Comparison of ENCODE assay signal across 10 cellular contexts in the genomic region with DNA sequence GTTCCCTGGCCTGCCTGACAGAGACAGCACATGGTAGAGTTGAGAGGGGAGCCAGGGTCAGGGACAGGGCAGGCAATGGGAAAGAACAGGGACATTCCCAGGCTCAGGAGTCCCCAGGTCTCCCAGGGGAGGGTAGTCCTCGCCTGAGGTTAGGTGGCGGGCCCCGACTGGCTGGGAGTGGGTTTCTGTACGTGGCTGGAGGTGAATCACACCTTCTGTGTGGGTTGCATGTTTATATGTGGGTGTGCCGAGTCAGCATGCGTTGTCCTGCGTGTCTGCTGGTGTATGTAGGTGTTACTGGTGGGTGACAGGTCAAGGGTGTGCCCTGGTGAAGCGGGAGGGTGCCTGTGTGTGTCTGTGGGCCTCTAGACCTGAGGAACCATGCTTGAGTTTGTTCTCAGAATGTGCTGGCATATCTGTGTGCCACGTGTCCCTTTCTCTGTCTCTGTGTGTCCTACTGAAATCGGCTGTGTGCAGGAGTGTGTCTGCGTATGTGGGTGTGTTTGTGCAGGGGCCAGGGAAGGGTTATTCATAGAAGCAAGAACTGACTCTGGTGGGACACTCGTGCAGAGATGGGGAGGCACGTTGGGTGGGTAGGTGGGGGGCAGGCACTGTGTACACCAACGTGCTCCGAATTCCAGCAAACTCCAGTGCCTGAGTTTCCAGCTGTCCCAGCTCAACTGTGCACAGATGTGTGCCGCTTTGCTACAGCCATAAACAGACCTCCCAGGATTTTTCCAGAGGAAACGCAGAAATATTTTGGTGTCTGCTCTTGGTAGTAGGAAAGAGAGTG. TPM values are rescaled to one million over a fixed set of nuclear protein-coding genes. Genes with fewer than 3 reads are reported as not detected.
DNase-seq lines count a peak whose midpoint lies in the region; ATAC-seq and TF ChIP-seq lines count a peak whose summit lies in the region.
"Had no signal": no experiment of that assay in that cellular context is flagged by ENCODE, and none has a peak within 500 bp of the region (broad histone marks: within the 10 kb centered on the region; RNA-seq: fewer than 3 reads in every experiment).

No MANE protein-coding gene starts in this region.

- no peak for TF ChIP-seq CTCF in progenitor cell of endocrine pancreas (IDR thresholded peaks at IDR 0.05; ENCODE audit: unreplicated experiment)

- no peak overlapping the region for H3K4me3 ChIP-seq in CD8-positive, alpha-beta memory T cell (ENCODE audit: low read length)

- H3K9me3 Mint-ChIP-seq in progenitor cell of endocrine pancreas (ENCODE audit: low read depth): no peaks in the 10 kb centered on the region
- no peaks in the 10 kb centered on the region for H3K9me3 Mint-ChIP-seq in activated T-helper 2 cell treated with anti-CD3 and anti-CD28 coated beads, Interferon-gamma antibody, Interleukin-2, Interleukin-4, amounts not matched to agents 10 μg/mL and 5 μg/mL and 100 μg/mL, durations not matched to agents 14 hours and 24 hours and 36 hours
- H3K9me3 Mint-ChIP-seq in CD8-positive, alpha-beta memory T cell: no peaks in the 10 kb centered on the region

- peaks cover 42% of the 10 kb centered on the region for H3K4me1 Mint-ChIP-seq in progenitor cell of endocrine pancreas (ENCODE audit: low read depth)
- peaks cover 12% of the 10 kb centered on the region for H3K4me1 Mint-ChIP-seq in activated T-helper 2 cell treated with anti-CD3 and anti-CD28 coated beads, Interferon-gamma antibody, Interleukin-2, Interleukin-4, amounts not matched to agents 10 μg/mL and 5 μg/mL and 100 μg/mL, durations not matched to agents 14 hours and 24 hours and 36 hours (ENCODE audit: low read depth)
- no peaks in the 10 kb centered on the region for H3K4me1 Mint-ChIP-seq in CD8-positive, alpha-beta memory T cell

- no peaks in the 10 kb centered on the region for H3K4me1 ChIP-seq in CD8-positive, alpha-beta memory T cell (ENCODE audit: insufficient read depth, low read length)

- H3K9me3 ChIP-seq in CD8-positive, alpha-beta memory T cell (ENCODE audit: low read length): no peaks in the 10 kb centered on the region

- peak; percentile 91 for DNase-seq in epithelial cell of prostate (ENCODE audit: low read depth, low spot score)
- DNase-seq in progenitor cell of endocrine pancreas (ENCODE audit: low spot score, unreplicated experiment): no peak
- DNase-seq in activated T-helper 2 cell treated with anti-CD3 and anti-CD28 coated beads, Interferon-gamma antibody, Interleukin-2, Interleukin-4, amounts not matched to agents 10 μg/mL and 5 μg/mL and 100 μg/mL, durations not matched to agents 14 hours and 24 hours and 36 hours (ENCODE audit: low spot score): no peak
- no peak for DNase-seq in CD8-positive, alpha-beta memory T cell

- H3K4me3 Mint-ChIP-seq in progenitor cell of endocrine pancreas (ENCODE audit: low read depth): no peak overlapping the region
- H3K4me3 Mint-ChIP-seq in activated T-helper 2 cell treated with anti-CD3 and anti-CD28 coated beads, Interferon-gamma antibody, Interleukin-2, Interleukin-4, amounts not matched to agents 10 μg/mL and 5 μg/mL and 100 μg/mL, durations not matched to agents 14 hours and 24 hours and 36 hours (ENCODE audit: low read depth): no peak overlapping the region
- no peak overlapping the region for H3K4me3 Mint-ChIP-seq in CD8-positive, alpha-beta memory T cell

- no peaks in the 10 kb centered on the region for H3K27me3 ChIP-seq in CD8-positive, alpha-beta memory T cell (ENCODE audit: insufficient read depth, low read length, poor library complexity, severe bottlenecking)

- peak overlapping the region; percentile 51 for H3K27ac Mint-ChIP-seq in progenitor cell of endocrine pancreas
- H3K27ac Mint-ChIP-seq in activated T-helper 2 cell treated with anti-CD3 and anti-CD28 coated beads, Interferon-gamma antibody, Interleukin-2, Interleukin-4, amounts not matched to agents 10 μg/mL and 5 μg/mL and 100 μg/mL, durations not matched to agents 14 hours and 24 hours and 36 hours: no peak overlapping the region
- H3K27ac Mint-ChIP-seq in CD8-positive, alpha-beta memory T cell: peak overlapping the region in 1 of 8 donors; percentile 22

- no peak overlapping the region for H3K27ac ChIP-seq in epithelial cell of prostate
- H3K27ac ChIP-seq in CD8-positive, alpha-beta memory T cell (ENCODE audit: low read depth, low read length): no peak overlapping the region

- H3K36me3 ChIP-seq in CD8-positive, alpha-beta memory T cell (ENCODE audit: insufficient read depth, low read length): no peaks in the 10 kb centered on the region

- peak; percentile 57 for ATAC-seq in GM18867 (IDR thresholded peaks at IDR 0.05; ENCODE audit: unreplicated experiment)
- peak; percentile 53 for ATAC-seq in HG03064 (IDR thresholded peaks at IDR 0.05; ENCODE audit: low read depth, unreplicated experiment)
- no peak for ATAC-seq in HG03521 (IDR thresholded peaks at IDR 0.05; ENCODE audit: unreplicated experiment)
- no peak for ATAC-seq in GM21423 (IDR thresholded peaks at IDR 0.05; ENCODE audit: unreplicated experiment)
- ATAC-seq: HCT116 had no signal

- no peaks in the 10 kb centered on the region for H3K36me3 Mint-ChIP-seq in progenitor cell of endocrine pancreas (ENCODE audit: insufficient read depth)
- no peaks in the 10 kb centered on the region for H3K36me3 Mint-ChIP-seq in activated T-helper 2 cell treated with anti-CD3 and anti-CD28 coated beads, Interferon-gamma antibody, Interleukin-2, Interleukin-4, amounts not matched to agents 10 μg/mL and 5 μg/mL and 100 μg/mL, durations not matched to agents 14 hours and 24 hours and 36 hours (ENCODE audit: low read depth)
- H3K36me3 Mint-ChIP-seq in CD8-positive, alpha-beta memory T cell: no peaks in the 10 kb centered on the region

- POLR2A ChIA-PET in CD8-positive, alpha-beta memory T cell (lab: Charles Lee): no interaction called here

- CTCF ChIA-PET in CD8-positive, alpha-beta memory T cell (lab: Charles Lee): no interaction called here

- intact Hi-C loops in activated T-helper 2 cell treated with anti-CD3 and anti-CD28 coated beads, Interferon-gamma antibody, Interleukin-2, Interleukin-4, amounts not matched to agents 10 μg/mL and 5 μg/mL and 100 μg/mL, durations not matched to agents 14 hours and 24 hours and 36 hours (cut with micrococcal nuclease): no loop called here

- peaks cover 9% of the 10 kb centered on the region for H3K27me3 Mint-ChIP-seq in progenitor cell of endocrine pancreas
- H3K27me3 Mint-ChIP-seq in activated T-helper 2 cell treated with anti-CD3 and anti-CD28 coated beads, Interferon-gamma antibody, Interleukin-2, Interleukin-4, amounts not matched to agents 10 μg/mL and 5 μg/mL and 100 μg/mL, durations not matched to agents 14 hours and 24 hours and 36 hours (ENCODE audit: low read depth): peaks cover 13% of the 10 kb centered on the region
- peaks cover 10 to 33% of the 10 kb centered on the region in 2 donors for H3K27me3 Mint-ChIP-seq in CD8-positive, alpha-beta memory T cell

RNA-seq across cellular contexts. Expression of a gene that starts 23.8 kb away (rescaled TPM):
- 6.5 and 6.6 TPM in 2 replicates for total RNA-seq in progenitor cell of endocrine pancreas
- total RNA-seq in activated T-helper 2 cell treated with anti-CD3 and anti-CD28 coated beads, Interferon-gamma antibody, Interleukin-2, Interleukin-4, amounts not matched to agents 10 μg/mL and 5 μg/mL and 100 μg/mL, durations not matched to agents 14 hours and 24 hours and 36 hours: 2.8 and 2.9 TPM in 2 replicates
- total RNA-seq in CD8-positive, alpha-beta memory T cell: 1 to 10 TPM; 3.0 to 3.4 TPM
- polyA plus RNA-seq in CD8-positive, alpha-beta memory T cell: 2.6 TPM

RNA-seq across cellular contexts. Expression of a gene that starts 49.1 kb away (rescaled TPM):
- total RNA-seq in progenitor cell of endocrine pancreas: 0.33 TPM in 1 of 2 replicates, not detected in the other
- not detected in 2 replicates for total RNA-seq in activated T-helper 2 cell treated with anti-CD3 and anti-CD28 coated beads, Interferon-gamma antibody, Interleukin-2, Interleukin-4, amounts not matched to agents 10 μg/mL and 5 μg/mL and 100 μg/mL, durations not matched to agents 14 hours and 24 hours and 36 hours
- total RNA-seq in CD8-positive, alpha-beta memory T cell: not detected
- not detected for polyA plus RNA-seq in CD8-positive, alpha-beta memory T cell
- total RNA-seq: T-helper 1 cell treated with Interleukin-12 subunit alpha and Interleukin-12 subunit beta and Interleukin-4 antibody, amounts not matched to agents 30 ng/mL and 1 ng/mL, for 36 hours had no signal

RNA-seq across cellular contexts. Expression of a gene that starts 52.9 kb away (rescaled TPM):
- 0.09 TPM in 1 of 2 replicates, not detected in the other for total RNA-seq in progenitor cell of endocrine pancreas
- not detected in 2 replicates for total RNA-seq in activated T-helper 2 cell treated with anti-CD3 and anti-CD28 coated beads, Interferon-gamma antibody, Interleukin-2, Interleukin-4, amounts not matched to agents 10 μg/mL and 5 μg/mL and 100 μg/mL, durations not matched to agents 14 hours and 24 hours and 36 hours
- total RNA-seq in CD8-positive, alpha-beta memory T cell: not detected
- polyA plus RNA-seq in CD8-positive, alpha-beta memory T cell: not detected

Comparison
In these comparisons a context has a peak if more than half of its experiments do, and no peak if none do; other contexts are left out.
1. ATAC-seq: peak in GM18867 (single experiment) and HG03064 (single experiment); none in HG03521 (single experiment) and GM21423 (single experiment).